In genomic region chr1:96096138-96097011, GRCh38 we compare ENCODE assay signal across 1 cellular context.
TF ChIP-seq lines count a peak whose summit lies in the region.

No MANE protein-coding gene starts in this region.

TF ChIP-seq in SK-N-SH, 30 proteins besides CTCF, POLR2A, EP300 and RAD21 (continued from another document):
- no peak for TF ChIP-seq REST (IDR thresholded peaks at IDR 0.05; ENCODE audit: low read depth, low read length)
- no peak for TF ChIP-seq CHD2 (IDR thresholded peaks at IDR 0.05; ENCODE audit: low read length, partially characterized antibody)
- no peak; the same call in 1 of the 2 replicates for TF ChIP-seq IRF3 (IDR thresholded peaks at IDR 0.05; ENCODE audit: low read depth, low read length)
- TF ChIP-seq GABPA (IDR thresholded peaks at IDR 0.05; ENCODE audit: low read depth): no peak
- TF ChIP-seq JUND (IDR thresholded peaks at IDR 0.05): no peak
- TF ChIP-seq NRF1 (IDR thresholded peaks at IDR 0.05; ENCODE audit: low read depth, low read length): no peak
- no peak for TF ChIP-seq NFIC (IDR thresholded peaks at IDR 0.05; ENCODE audit: borderline replicate concordance)
- no peak for TF ChIP-seq POLR2AphosphoS5 (IDR thresholded peaks at IDR 0.05; ENCODE audit: low read depth, low read length)
- no peak for TF ChIP-seq SMC3 (IDR thresholded peaks at IDR 0.05; ENCODE audit: low read depth, low read length)
- no peak for TF ChIP-seq TAF1 (IDR thresholded peaks at IDR 0.05; ENCODE audit: borderline replicate concordance, low read depth, low read length)
- no peak for TF ChIP-seq ELF1 (IDR thresholded peaks at IDR 0.05)
- no peak for TF ChIP-seq ZBTB33 (IDR thresholded peaks at IDR 0.05; ENCODE audit: borderline replicate concordance, low read depth)
- TF ChIP-seq MEF2A (IDR thresholded peaks at IDR 0.05; ENCODE audit: borderline replicate concordance, low read depth): no peak
- TF ChIP-seq TEAD4 (IDR thresholded peaks at IDR 0.05; ENCODE audit: borderline replicate concordance, insufficient read depth): no peak
TF ChIP-seq in SK-N-SH: peak in this region for 3.
